ENCODE assay signal across 8 cellular contexts in genomic region chr11:33931739-33932366, GRCh38. TPM values are rescaled to one million over a fixed set of nuclear protein-coding genes. Genes with fewer than 3 reads are reported as not detected.
A peak's percentile ranks its signal among the peaks of the same experiment; 100 is the strongest.
DNase-seq lines count a peak whose midpoint lies in the region; ATAC-seq, FAIRE-seq and TF ChIP-seq lines count a peak whose summit lies in the region.
"Not testable (repeated sequence)": the region's sequence is repeated elsewhere in the genome, so short reads cannot be mapped to it uniquely, and the experiment has no call there.
"Had no signal": no experiment of that assay in that cellular context is flagged by ENCODE, and none has a peak within 500 bp of the region (broad histone marks: within the 10 kb centered on the region; RNA-seq: fewer than 3 reads in every experiment).

No MANE protein-coding gene starts in this region.

- not testable (repeated sequence) for H3K9me1 ChIP-seq in K562 (ENCODE audit: control insufficient read depth, insufficient read depth, low read length); endothelial cell of umbilical vein (replicated peaks; ENCODE audit: control insufficient read depth, extremely low read depth, insufficient read depth, low read length)

- H3K4me1 ChIP-seq in K562 (replicated peaks in 1 of 2; ENCODE audit: control insufficient read depth in 2 of 2, insufficient read depth in 2 of 2, low read length in 2 of 2) (peaks cover 16 to 51% of the 10 kb centered on the region in 2 experiments; a peak in 4 of 5 replicates), endothelial cell of umbilical vein (ENCODE audit: control insufficient read depth, extremely low read depth, insufficient read depth, low read length) (peaks cover 60% of the 10 kb centered on the region), skeletal muscle tissue (ENCODE audit: control insufficient read depth in 3 of 3, insufficient read depth in 3 of 3, low read length in 3 of 3) (peaks cover 7 to 28% (median 17%) of the 10 kb centered on the region in 3 donors), thoracic aorta (ENCODE audit: control insufficient read depth in 1 of 2, low read depth in 2 of 2) (peaks cover 18 to 36% of the 10 kb centered on the region in 2 donors)

- not testable (repeated sequence) for TF ChIP-seq RAD21 in K562 (CRISPR knock-in tag; conservative IDR thresholded peaks at IDR 0.05 in 1 of 2, IDR thresholded peaks at IDR 0.05 in 1 of 2)

- POLR2A ChIA-PET in K562 (lab: Yijun Ruan, JAX), result interaction anchor here (1.5 kb wide), 1 partner anchor 21 kb away, joined by 3 read pairs; no protein-coding TSS in a partner anchor
- POLR2A ChIA-PET in endothelial cell of umbilical vein (lab: Charles Lee), result not testable (repeated sequence)

- CTCF ChIA-PET in K562 (lab: Yijun Ruan, JAX; ENCODE audit: low intra/inter-chr PET ratio), result not testable (repeated sequence)
- CTCF ChIA-PET in endothelial cell of umbilical vein (lab: Charles Lee), result interaction anchor here (2.1 to 2.3 kb wide), 2 partner anchors 32 to 40 kb away, joined by 10 to 17 read pairs; no protein-coding TSS in a partner anchor

- TF ChIP-seq CTCF in HL-60 (IDR thresholded peaks at IDR 0.05; ENCODE audit: insufficient read depth, low read length); K562 (IDR thresholded peaks at IDR 0.05 in 2 of 3, conservative IDR thresholded peaks at IDR 0.05 in 1 of 3; ENCODE audit: insufficient read depth in 2 of 3, low read depth in 1 of 3, low read length in 3 of 3); endothelial cell of umbilical vein (IDR thresholded peaks at IDR 0.05; ENCODE audit: extremely low read depth in 1 of 2, insufficient read depth in 1 of 2, low read depth in 1 of 2, low read length in 2 of 2); nephron (IDR thresholded peaks at IDR 0.05; ENCODE audit: unreplicated experiment in 3 of 3); thoracic aorta (IDR thresholded peaks at IDR 0.05): not testable (repeated sequence)

- peaks cover 13% of the 10 kb centered on the region for H3K27me3 Mint-ChIP-seq in nephron (ENCODE audit: low read depth)

- H3K27ac ChIP-seq in HL-60 (replicated peaks) (peak overlapping the region; percentile 95), endothelial cell of umbilical vein (ENCODE audit: insufficient read depth, low read depth, low read length) (peak overlapping the region; percentile 97), skeletal muscle tissue (ENCODE audit: low read depth, low read length) (peak overlapping the region; percentile 79), thoracic aorta (peak overlapping the region; percentile 54 to 64)
- H3K27ac ChIP-seq in K562 (ENCODE audit: extremely low read depth, low read depth, low read length), result not testable (repeated sequence)

- ATAC-seq in K562; thoracic aorta (ENCODE audit: insufficient number of reproducible peaks, low FRiP score, low read depth): not testable (repeated sequence)

- H3K9ac ChIP-seq in K562 (ENCODE audit: insufficient read depth in 1 of 2, low read depth in 2 of 2, low read length in 2 of 2); endothelial cell of umbilical vein (replicated peaks; ENCODE audit: extremely low read depth, insufficient read depth, low read length); skeletal muscle tissue (ENCODE audit: low read depth in 1 of 3, low read length in 3 of 3): not testable (repeated sequence)

- H3K36me3 ChIP-seq in K562 (ENCODE audit: control insufficient read depth, insufficient read depth, low read length); endothelial cell of umbilical vein (ENCODE audit: control insufficient read depth in 2 of 2, extremely low read depth in 1 of 2, insufficient read depth in 2 of 2, low read length in 2 of 2); skeletal muscle tissue (ENCODE audit: control insufficient read depth in 3 of 3, insufficient read depth in 3 of 3, low read length in 3 of 3); thoracic aorta: not testable (repeated sequence)

- not testable (repeated sequence) for H3K36me3 Mint-ChIP-seq in nephron (ENCODE audit: low read depth)

- not testable (repeated sequence) for FAIRE-seq in K562 (lab: Jason Lieb, UNC); endothelial cell of umbilical vein (lab: Jason Lieb, UNC)

- not testable (repeated sequence) for H4K20me1 ChIP-seq in K562 (replicated peaks; ENCODE audit: control insufficient read depth, insufficient read depth, low read length); endothelial cell of umbilical vein (replicated peaks; ENCODE audit: control insufficient read depth, extremely low read depth, insufficient read depth, low read length)

- in situ Hi-C loops in K562 (cut with MboI), result not testable (repeated sequence)

- H3K9me3 ChIP-seq in K562 (replicated peaks; ENCODE audit: control insufficient read depth, insufficient read depth, low read depth, low read length), result peaks cover 17% of the 10 kb centered on the region
- not testable (repeated sequence) for H3K9me3 ChIP-seq in endothelial cell of umbilical vein (replicated peaks; ENCODE audit: control insufficient read depth, insufficient read depth, low read length); skeletal muscle tissue (ENCODE audit: control insufficient read depth in 3 of 3, low read length in 3 of 3); thoracic aorta

- H3K9me3 Mint-ChIP-seq in nephron, result not testable (repeated sequence)

- not testable (repeated sequence) for H3K4me3 ChIP-seq in HL-60 (replicated peaks; ENCODE audit: insufficient read depth, low read length); K562; endothelial cell of umbilical vein (replicated peaks in 1 of 3; ENCODE audit: insufficient read depth in 1 of 3, low read depth in 1 of 3, low read length in 3 of 3); skeletal muscle tissue (ENCODE audit: low read length in 3 of 3); thoracic aorta

- TF ChIP-seq POLR2A in K562 (conservative IDR thresholded peaks at IDR 0.05); endothelial cell of umbilical vein (IDR thresholded peaks at IDR 0.05; ENCODE audit: low read depth, low read length): not testable (repeated sequence)

- BruUV-seq in K562 (replicated peaks; lab: Mats Ljungman, UMichigan); endothelial cell of umbilical vein (replicated peaks; lab: Mats Ljungman, UMichigan): not testable (repeated sequence)

- H3K4me3 Mint-ChIP-seq in nephron, result peak overlapping the region in 1 of 3 experiments; percentile 40

- not testable (repeated sequence) for TF ChIP-seq EP300 in K562 (IDR thresholded peaks at IDR 0.05; ENCODE audit: low read length)

- not testable (repeated sequence) for H3K27me3 ChIP-seq in HL-60 (ENCODE audit: insufficient read depth, poor library complexity, severe bottlenecking); K562 (ENCODE audit: control insufficient read depth in 2 of 2, insufficient read depth in 2 of 2, low read length in 2 of 2); endothelial cell of umbilical vein (ENCODE audit: control insufficient read depth in 2 of 2, insufficient read depth in 2 of 2, low read length in 2 of 2); skeletal muscle tissue (ENCODE audit: control insufficient read depth in 3 of 3, insufficient read depth in 3 of 3, low read length in 3 of 3); thoracic aorta (replicated peaks; ENCODE audit: insufficient read depth)

- intact Hi-C loops in K562 (cut with micrococcal nuclease), result not testable (repeated sequence)
- intact Hi-C loops in endothelial cell of umbilical vein (cut with micrococcal nuclease), result loop anchor here (2.0 to 5.0 kb wide), 5 partner anchors 33 to 230 kb away; partner anchors contain the start of genes C11orf91 and CAPRIN1

- not testable (repeated sequence) for H3K79me2 ChIP-seq in K562 (ENCODE audit: control insufficient read depth, insufficient read depth, low read length); endothelial cell of umbilical vein (ENCODE audit: control insufficient read depth, insufficient read depth, low read length)

- H3K27ac Mint-ChIP-seq in nephron, result peak overlapping the region in 2 of 3 experiments; percentile 8 to 51

- dilution Hi-C loops in endothelial cell of umbilical vein (cut with MboI; ENCODE audit: extremely low pct_ligation_motif_present, low sequenced_read_pairs), result not testable (repeated sequence)

- not testable (repeated sequence) for DNase-seq in HL-60 (ENCODE audit: low read depth in 1 of 2, low spot score in 1 of 2); K562 (ENCODE audit: extremely low read depth in 1 of 4, low spot score in 3 of 4); endothelial cell of umbilical vein (ENCODE audit: low read depth, low spot score); thoracic aorta (ENCODE audit: low spot score)
- peak; percentile 71 for DNase-seq in islet precursor cell

- peaks cover 60% of the 10 kb centered on the region for H3K4me1 Mint-ChIP-seq in nephron

- not testable (repeated sequence) for H2AFZ ChIP-seq in K562 (ENCODE audit: low read depth, low read length); endothelial cell of umbilical vein (ENCODE audit: low read depth, low read length)

- not testable (repeated sequence) for H3K4me2 ChIP-seq in K562 (ENCODE audit: insufficient read depth, low read length); endothelial cell of umbilical vein (ENCODE audit: insufficient read depth, low read length)

- WGBS in K562 (ENCODE audit: insufficient coverage, low coverage, missing lambda C conversion rate), result 86% methylated on average over 12 of the region's 12 CpGs

RNA-seq across cellular contexts. Expression of gene LMO2, which starts 40.0 kb away (rescaled TPM):
- 49.1 and 50.2 TPM in 2 replicates for total RNA-seq in K562 (2011; cell fraction: chromatin; rRNA removed; ENCODE audit: low replicate concordance)
- 42.2 and 44.7 TPM in 2 replicates for total RNA-seq in K562 (2011; cell fraction: nucleolus; rRNA removed)
- 44.7 and 67.3 TPM in 2 replicates for total RNA-seq in K562 (2011; cell fraction: nucleoplasm; rRNA removed)
- total RNA-seq in K562 (2014; rRNA removed) (93.1 and 104 TPM in 2 replicates), K562 (2014; rRNA removed; fragmentation: Illumina TruSeq; extraction: Trizol) (85.1 and 96.3 TPM in 2 replicates), K562 (2015; rRNA removed; fragmentation: Illumina TruSeq; extraction: Trizol) (39.2 and 41.5 TPM in 2 replicates), K562 (2021) (87.3 and 96.2 TPM in 2 replicates), endothelial cell of umbilical vein (62.4 and 66.8 TPM in 2 replicates), skeletal muscle tissue (16.7 TPM), thoracic aorta (10 to 100 TPM; 37.0 to 74.3 TPM)
- polyA plus RNA-seq in K562 (2011; rRNA removed) (79.9 and 126 TPM in 2 replicates), K562 (2014; fragmentation: Illumina TruSeq; extraction: Trizol) (90.9 and 91.5 TPM in 2 replicates), K562 (2014; fragmentation: Nextera tagmentation; extraction: Ambion mirVana) (10 to 100 TPM in 1 of 2 experiments, 1 to 10 TPM in 1; 6.9 to 19.6 TPM), K562 (2014; rRNA removed) (98.0 and 118 TPM in 2 replicates), endothelial cell of umbilical vein (44.6 and 60.4 TPM in 2 replicates)
- polyA plus RNA-seq in K562 (2011; cell fraction: cytosol; rRNA removed), result 57.1 and 58.2 TPM in 2 replicates
- 75.1 and 102 TPM in 2 replicates for polyA plus RNA-seq in K562 (2011; cell fraction: nucleus; rRNA removed)
- 22.8 and 56.1 TPM in 2 replicates for polyA plus RNA-seq in K562 (2012)
- polyA minus RNA-seq in K562 (2011; rRNA and poly(A)+ RNA removed), result 48.8 and 65.2 TPM in 2 replicates
- polyA minus RNA-seq in K562 (2011; cell fraction: cytosol; rRNA and poly(A)+ RNA removed), result 20.9 and 37.0 TPM in 2 replicates
- polyA minus RNA-seq in K562 (2011; cell fraction: nucleus; rRNA and poly(A)+ RNA removed), result 39.8 and 45.0 TPM in 2 replicates
- 48.2 and 48.3 TPM in 2 replicates for polyA plus RNA-seq in endothelial cell of umbilical vein (2011; cell fraction: cytosol; rRNA removed)
- 49.5 and 75.6 TPM in 2 replicates for polyA plus RNA-seq in endothelial cell of umbilical vein (2011; cell fraction: nucleus; rRNA removed)
- 24.0 and 24.3 TPM in 2 replicates for polyA plus RNA-seq in endothelial cell of umbilical vein (2012)
- polyA minus RNA-seq in endothelial cell of umbilical vein, result 33.5 and 46.5 TPM in 2 replicates
- polyA minus RNA-seq in endothelial cell of umbilical vein (2011; cell fraction: cytosol; rRNA and poly(A)+ RNA removed), result not detected
- 36.7 and 37.0 TPM in 2 replicates for polyA minus RNA-seq in endothelial cell of umbilical vein (2011; cell fraction: nucleus; rRNA and poly(A)+ RNA removed)
- total RNA-seq: IMR-90 had no signal
- polyA plus RNA-seq: IMR-90 had no signal
